11 cellular contexts compared by ENCODE assay signal in genomic region chr3:32424581-32425250, GRCh38.
DNase-seq lines count a peak whose midpoint lies in the region; ATAC-seq lines count a peak whose summit lies in the region.
"Had no signal": no experiment of that assay in that cellular context is flagged by ENCODE, and none has a peak within 500 bp of the region (broad histone marks: within the 10 kb centered on the region; RNA-seq: fewer than 3 reads in every experiment).

No MANE protein-coding gene starts in this region.

- peak overlapping the region; percentile 94 for H3K27ac Mint-ChIP-seq in activated naive CD4-positive, alpha-beta T cell treated with anti-CD3 and anti-CD28 coated beads, Interleukin-2, amount 10 ng/mL, durations not matched to agents 7 days and 5 days
- peak overlapping the region; percentile 81 to 92 for H3K27ac Mint-ChIP-seq in effector memory CD8-positive, alpha-beta T cell
- H3K27ac Mint-ChIP-seq in stimulated activated naive CD8-positive, alpha-beta T cell treated with anti-CD3 and anti-CD28 coated beads, Interleukin-15, amount 100 ng/mL, for 72 hours = peak overlapping the region; percentile 89 to 96

- CTCF ChIA-PET in activated naive CD4-positive, alpha-beta T cell treated with anti-CD3 and anti-CD28 coated beads, Interleukin-2, amount 10 ng/mL, durations not matched to agents 7 days and 5 days (lab: Charles Lee) = interaction anchor here (0.9 to 3.5 kb wide), 11 partner anchors 8 to 77 kb away, joined by 3 to 24 read pairs (median 5); no protein-coding TSS in a partner anchor

- no peak for ATAC-seq in effector memory CD8-positive, alpha-beta T cell (replicated peaks)
- no peak for ATAC-seq in stimulated activated naive CD8-positive, alpha-beta T cell treated with anti-CD3 and anti-CD28 coated beads, Interleukin-15, amount 100 ng/mL, for 72 hours
- ATAC-seq in GM18511 (IDR thresholded peaks at IDR 0.05; ENCODE audit: unreplicated experiment) (no peak), HG03025 (IDR thresholded peaks at IDR 0.05; ENCODE audit: low FRiP score, unreplicated experiment) (no peak)

- no peaks in the 10 kb centered on the region for H3K9me3 Mint-ChIP-seq in activated naive CD4-positive, alpha-beta T cell treated with anti-CD3 and anti-CD28 coated beads, Interleukin-2, amount 10 ng/mL, durations not matched to agents 7 days and 5 days
- no peaks in the 10 kb centered on the region for H3K9me3 Mint-ChIP-seq in effector memory CD8-positive, alpha-beta T cell
- no peaks in the 10 kb centered on the region for H3K9me3 Mint-ChIP-seq in stimulated activated naive CD8-positive, alpha-beta T cell treated with anti-CD3 and anti-CD28 coated beads, Interleukin-15, amount 100 ng/mL, for 72 hours

- peaks cover 94% of the 10 kb centered on the region for H3K4me1 Mint-ChIP-seq in activated naive CD4-positive, alpha-beta T cell treated with anti-CD3 and anti-CD28 coated beads, Interleukin-2, amount 10 ng/mL, durations not matched to agents 7 days and 5 days
- H3K4me1 Mint-ChIP-seq in effector memory CD8-positive, alpha-beta T cell (ENCODE audit: low read depth in 2 of 2) = peaks cover 61 to 80% of the 10 kb centered on the region in 2 donors
- peaks cover 100% of the 10 kb centered on the region for H3K4me1 Mint-ChIP-seq in stimulated activated naive CD8-positive, alpha-beta T cell treated with anti-CD3 and anti-CD28 coated beads, Interleukin-15, amount 100 ng/mL, for 72 hours

- H3K27me3 Mint-ChIP-seq in activated naive CD4-positive, alpha-beta T cell treated with anti-CD3 and anti-CD28 coated beads, Interleukin-2, amount 10 ng/mL, durations not matched to agents 7 days and 5 days = no peaks in the 10 kb centered on the region
- H3K27me3 Mint-ChIP-seq in effector memory CD8-positive, alpha-beta T cell = no peaks in the 10 kb centered on the region
- no peaks in the 10 kb centered on the region for H3K27me3 Mint-ChIP-seq in stimulated activated naive CD8-positive, alpha-beta T cell treated with anti-CD3 and anti-CD28 coated beads, Interleukin-15, amount 100 ng/mL, for 72 hours

- no peak for DNase-seq in activated naive CD4-positive, alpha-beta T cell treated with anti-CD3 and anti-CD28 coated beads, Interleukin-2, amount 10 ng/mL, durations not matched to agents 7 days and 5 days
- no peak for DNase-seq in activated naive CD4-positive, alpha-beta T cell treated with Interleukin-2 at 50 U/mL for 16 hours
- DNase-seq in RPMI8226 (peak; percentile 56), HuH-7.5 (ENCODE audit: low spot score) (no peak)
- DNase-seq in effector memory CD8-positive, alpha-beta T cell = no peak
- DNase-seq in stimulated activated naive CD8-positive, alpha-beta T cell treated with anti-CD3 and anti-CD28 coated beads, Interleukin-15, amount 100 ng/mL, for 72 hours = no peak
- DNase-seq: effector CD4-positive, alpha-beta T cell; NCI-H1436; T-helper 9 cell had no signal

- peaks cover 21% of the 10 kb centered on the region for H3K36me3 Mint-ChIP-seq in activated naive CD4-positive, alpha-beta T cell treated with anti-CD3 and anti-CD28 coated beads, Interleukin-2, amount 10 ng/mL, durations not matched to agents 7 days and 5 days
- H3K36me3 Mint-ChIP-seq in effector memory CD8-positive, alpha-beta T cell (ENCODE audit: insufficient read depth) = peaks cover 13% of the 10 kb centered on the region

- H3K4me3 Mint-ChIP-seq in activated naive CD4-positive, alpha-beta T cell treated with anti-CD3 and anti-CD28 coated beads, Interleukin-2, amount 10 ng/mL, durations not matched to agents 7 days and 5 days = peak overlapping the region; percentile 51
- H3K4me3 Mint-ChIP-seq in effector memory CD8-positive, alpha-beta T cell = peak overlapping the region; percentile 66 to 77
- peak overlapping the region; percentile 76 to 85 for H3K4me3 Mint-ChIP-seq in stimulated activated naive CD8-positive, alpha-beta T cell treated with anti-CD3 and anti-CD28 coated beads, Interleukin-15, amount 100 ng/mL, for 72 hours
